16 cellular contexts compared by ENCODE assay signal in the genomic region with DNA sequence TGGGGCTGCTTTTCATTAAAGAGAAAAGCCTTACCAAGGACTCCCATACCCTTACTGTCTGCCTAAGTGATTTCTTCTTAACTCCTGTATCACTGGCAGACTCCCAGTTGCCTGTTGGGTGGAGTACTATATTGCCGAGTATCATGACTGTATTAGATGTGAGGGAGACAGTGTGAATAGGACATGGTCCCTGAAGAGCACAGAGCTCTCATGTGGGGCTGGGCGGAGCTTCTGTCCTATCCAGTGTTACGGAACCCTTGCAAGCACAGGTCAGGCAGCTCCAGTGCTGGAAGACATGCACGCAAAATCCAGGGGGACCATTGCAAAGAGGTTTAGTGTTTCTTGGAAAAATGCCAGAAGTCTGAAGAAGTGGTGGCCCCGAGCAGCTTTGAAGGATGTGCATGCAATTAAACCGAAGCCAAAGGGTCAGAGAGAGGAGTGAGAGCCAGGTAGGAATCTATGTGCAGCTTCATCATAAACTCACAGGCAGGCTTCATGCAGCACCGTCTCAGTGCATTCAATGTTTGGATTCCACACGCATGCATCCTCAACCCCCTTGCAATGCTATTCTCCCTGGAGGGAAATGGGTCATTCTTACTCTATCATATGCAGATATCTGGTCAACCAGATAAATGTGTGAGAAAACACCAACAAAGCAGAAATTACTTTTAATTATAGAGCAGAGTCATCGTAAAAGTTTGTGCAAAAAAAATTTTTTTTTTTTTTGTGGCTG. TPM values are rescaled to one million over a fixed set of nuclear protein-coding genes. Genes with fewer than 3 reads are reported as not detected.
DNase-seq lines count a peak whose midpoint lies in the region; ATAC-seq, FAIRE-seq and TF ChIP-seq lines count a peak whose summit lies in the region.
"Had no signal": no experiment of that assay in that cellular context is flagged by ENCODE, and none has a peak within 500 bp of the region (broad histone marks: within the 10 kb centered on the region; RNA-seq: fewer than 3 reads in every experiment).

No MANE protein-coding gene starts in this region.

- H3K4me1 ChIP-seq in HepG2 (ENCODE audit: insufficient read depth, low read length) (peaks cover 14% of the 10 kb centered on the region), right lobe of liver (no peaks in the 10 kb centered on the region), hepatocyte (ENCODE audit: insufficient read depth) (peaks cover 23% of the 10 kb centered on the region), PC-3 (ENCODE audit: insufficient read depth, low read length) (no peaks in the 10 kb centered on the region)

- H3F3A ChIP-seq in PC-3 (ENCODE audit: low read length, unreplicated experiment) = no peaks in the 10 kb centered on the region

- H3K36me3 ChIP-seq in HepG2 (replicated peaks in 1 of 2; ENCODE audit: control insufficient read depth in 1 of 2, insufficient read depth in 2 of 2, low read length in 2 of 2) = no peaks in the 10 kb centered on the region
- no peaks in the 10 kb centered on the region for H3K36me3 ChIP-seq in right lobe of liver
- H3K36me3 ChIP-seq in hepatocyte (replicated peaks; ENCODE audit: insufficient read depth, low read depth) = no peaks in the 10 kb centered on the region
- no peaks in the 10 kb centered on the region for H3K36me3 ChIP-seq in PC-3 (ENCODE audit: low read depth, low read length)

- H3K9me2 ChIP-seq in hepatocyte (replicated peaks; ENCODE audit: insufficient read depth) = no peaks in the 10 kb centered on the region
- no peaks in the 10 kb centered on the region for H3K9me2 ChIP-seq in PC-3 (replicated peaks; ENCODE audit: low read length)

- H3K9ac ChIP-seq in HepG2 (ENCODE audit: insufficient read depth, low read depth, low read length) = no peak overlapping the region
- no peak overlapping the region for H3K9ac ChIP-seq in PC-3 (ENCODE audit: low read length)

- intact Hi-C loops in HepG2 (cut with micrococcal nuclease; ENCODE audit: unreplicated experiment) (no loop called here), right lobe of liver (cut with DNase I) (no loop called here), posterior cingulate gyrus (cut with DNase I) (no loop called here), PC-3 (cut with micrococcal nuclease) (no loop called here)

- no peak overlapping the region for H3K4me3 ChIP-seq in HepG2 (replicated peaks in 1 of 3; ENCODE audit: insufficient read depth in 1 of 3, low read depth in 2 of 3, low read length in 3 of 3)
- no peak overlapping the region for H3K4me3 ChIP-seq in right lobe of liver
- H3K4me3 ChIP-seq in hepatocyte = no peak overlapping the region
- H3K4me3 ChIP-seq in PC-3 (ENCODE audit: low read length) = no peak overlapping the region
- H3K4me3 ChIP-seq: body of pancreas had no signal

- H3K27ac ChIP-seq in HepG2 (ENCODE audit: extremely low read length, insufficient read depth, low read length) (no peak overlapping the region), right lobe of liver (no peak overlapping the region), hepatocyte (peak overlapping the region; percentile 76), PC-3 (ENCODE audit: low read length) (no peak overlapping the region)
- H3K27ac ChIP-seq: body of pancreas had no signal

- no peaks in the 10 kb centered on the region for H3K27me3 ChIP-seq in HepG2 (ENCODE audit: control insufficient read depth in 1 of 2, insufficient read depth in 2 of 2, low read length in 2 of 2)
- H3K27me3 ChIP-seq in right lobe of liver = no peaks in the 10 kb centered on the region
- H3K27me3 ChIP-seq in hepatocyte = no peaks in the 10 kb centered on the region
- H3K27me3 ChIP-seq in PC-3 (ENCODE audit: low read length) = peaks cover 6% of the 10 kb centered on the region; the same call in 1 of the 2 replicates
- H3K27me3 ChIP-seq: body of pancreas had no signal

- DNase-seq in HepG2 (ENCODE audit: low spot score) = no peak
- no peak for DNase-seq in right lobe of liver
- peak; percentile 1 for DNase-seq in NCI-H526 treated with DMSO at 0.1 percent for 48 hours (lab: John Stamatoyannopoulos, UW)
- DNase-seq in hepatocyte (ENCODE audit: low spot score) = peak; percentile 26
- DNase-seq in posterior cingulate gyrus = no peak
- no peak for DNase-seq in stimulated activated CD4-positive, alpha-beta T cell treated with anti-CD3 and anti-CD28 coated beads, Interleukin-1b, Interleukin-23, amount 100 ng/mL, for 48 hours
- DNase-seq in PC-3 = no peak
- DNase-seq: activated CD8-positive, alpha-beta memory T cell treated with anti-CD3 and anti-CD28 coated beads, Interleukin-2, amount 50 U/mL, for 48 hours; activated naive CD4-positive, alpha-beta T cell; GOT3; hippocampal formation; MV-4-11 had no signal

- POLR2A ChIA-PET in HepG2 (lab: Yijun Ruan, JAX) (no interaction called here), PC-3 (lab: Charles Lee; ENCODE audit: unreplicated experiment) (no interaction called here)

- H3K9me3 ChIP-seq in HepG2 (ENCODE audit: low read length) (no peaks in the 10 kb centered on the region), right lobe of liver (no peaks in the 10 kb centered on the region), hepatocyte (ENCODE audit: low read depth) (no peaks in the 10 kb centered on the region), PC-3 (ENCODE audit: low read length) (no peaks in the 10 kb centered on the region)
- H3K9me3 ChIP-seq: body of pancreas had no signal

- no peak for TF ChIP-seq EP300 in HepG2 (IDR thresholded peaks at IDR 0.05; ENCODE audit: low read depth in 2 of 2, low read length in 2 of 2)
- no peak for TF ChIP-seq EP300 in HepG2 (CRISPR knock-in tag; IDR thresholded peaks at IDR 0.05; ENCODE audit: borderline replicate concordance)

- no peaks in the 10 kb centered on the region for H4K20me1 ChIP-seq in HepG2 (ENCODE audit: insufficient read depth, low read length)
- H4K20me1 ChIP-seq in hepatocyte (ENCODE audit: insufficient read depth, poor library complexity, severe bottlenecking) = no peaks in the 10 kb centered on the region
- H4K20me1 ChIP-seq in PC-3 (ENCODE audit: low read length) = no peaks in the 10 kb centered on the region

- ATAC-seq in HepG2 (peak; percentile 44; the same call in 1 of the 3 replicates), right lobe of liver (no peak), HG02642 (IDR thresholded peaks at IDR 0.05; ENCODE audit: poor library complexity, unreplicated experiment) (no peak), PC-3 (no peak)
- ATAC-seq: activated CD4-positive, CD25-positive, alpha-beta regulatory T cell treated with anti-CD3 and anti-CD28 coated beads, Interleukin-2, amount 50 U/mL, for 24 hours; Right ventricle myocardium inferior had no signal

- CTCF ChIA-PET in HepG2 (lab: Yijun Ruan, JAX; ENCODE audit: low intra/inter-chr PET ratio, low total read pairs) (no interaction called here), PC-3 (lab: Charles Lee) (no interaction called here)

- H3K4me2 ChIP-seq in HepG2 (ENCODE audit: low read depth, low read length) = no peak overlapping the region
- peak overlapping the region; percentile 55 for H3K4me2 ChIP-seq in hepatocyte
- H3K4me2 ChIP-seq in PC-3 (ENCODE audit: low read length) = no peak overlapping the region

- FAIRE-seq in HepG2 (lab: Jason Lieb, UNC) = no peak

- 17% methylated on average over 9 of the region's 9 CpGs for WGBS in HepG2 (ENCODE audit: low lambda C conversion rate)
- 58% methylated on average over 8 of the region's 9 CpGs for WGBS in right lobe of liver (ENCODE audit: insufficient coverage, low coverage, low lambda C conversion rate, missing lambda C conversion rate)
- WGBS in hepatocyte (ENCODE audit: low lambda C conversion rate, missing lambda C conversion rate) = 53% methylated on average over 9 of the region's 9 CpGs

- TF ChIP-seq CTCF in HepG2 (CRISPR knock-in tag; IDR thresholded peaks at IDR 0.05) (no peak), right lobe of liver (IDR thresholded peaks at IDR 0.05) (no peak), hepatocyte (IDR thresholded peaks at IDR 0.05; ENCODE audit: poor library complexity) (no peak), PC-3 (conservative IDR thresholded peaks at IDR 0.05; ENCODE audit: low read depth, low read length) (no peak)

- no peak for TF ChIP-seq RAD21 in HepG2 (CRISPR knock-in tag; IDR thresholded peaks at IDR 0.05)

- no peak overlapping the region for H2AFZ ChIP-seq in HepG2 (ENCODE audit: low read length)
- H2AFZ ChIP-seq in hepatocyte = peak overlapping the region; percentile 66
- no peak overlapping the region for H2AFZ ChIP-seq in PC-3 (ENCODE audit: low read length)

- no peak for TF ChIP-seq POLR2A in HepG2 (IDR thresholded peaks at IDR 0.05; ENCODE audit: insufficient read depth in 1 of 2, low read depth in 2 of 2, low read length in 2 of 2)
- TF ChIP-seq POLR2A in right lobe of liver (IDR thresholded peaks at IDR 0.05) = no peak

- BruUV-seq in HepG2 (replicated peaks; lab: Mats Ljungman, UMichigan) = no TSS peak
- no TSS peak for BruUV-seq in PC-3 (replicated peaks; lab: Mats Ljungman, UMichigan)

- H3K79me2 ChIP-seq in HepG2 (ENCODE audit: insufficient read depth, low read length) (no peaks in the 10 kb centered on the region), hepatocyte (no peaks in the 10 kb centered on the region), PC-3 (ENCODE audit: low read length) (no peaks in the 10 kb centered on the region)

- in situ Hi-C loops in HepG2 (cut with HindIII; ENCODE audit: extremely low pct_ligation_motif_present, low pct_unique_long_range_greater_than_20kb) = no loop called here

RNA-seq across cellular contexts. Expression of a gene that starts 49.7 kb away (rescaled TPM):
- total RNA-seq in HepG2 (2016; rRNA removed; fragmentation: Illumina TruSeq; extraction: Trizol) (11.4 and 15.5 TPM in 2 replicates), right lobe of liver (10 to 100 TPM; 15.6 to 34.5 (median 29.0) TPM), hepatocyte (37.2 and 42.7 TPM in 2 replicates), PC-3 (2014; rRNA removed) (11.5 and 13.8 TPM in 2 replicates)
- total RNA-seq in HepG2 (2016; cell fraction: cytosol; rRNA removed; fragmentation: Illumina TruSeq; extraction: Trizol; ENCODE audit: low read depth) = 17.0 and 17.1 TPM in 2 replicates
- 12.0 and 16.4 TPM in 2 replicates for total RNA-seq in HepG2 (2016; cell fraction: insoluble cytoplasmic fraction; rRNA removed; fragmentation: Illumina TruSeq; extraction: Trizol)
- total RNA-seq in HepG2 (2016; cell fraction: membrane; rRNA removed; fragmentation: Illumina TruSeq; extraction: Trizol) = 20.4 and 22.0 TPM in 2 replicates
- 10.0 and 12.2 TPM in 2 replicates for total RNA-seq in HepG2 (2016; cell fraction: nucleus; rRNA removed; fragmentation: Illumina TruSeq; extraction: Trizol)
- polyA plus RNA-seq in HepG2 (2011; rRNA removed) (24.3 and 28.9 TPM in 2 replicates), hepatocyte (59.3 and 71.7 TPM in 2 replicates)
- polyA plus RNA-seq in HepG2 (2011; cell fraction: cytosol; rRNA removed) = 43.6 and 44.6 TPM in 2 replicates
- 19.8 and 21.8 TPM in 2 replicates for polyA plus RNA-seq in HepG2 (2011; cell fraction: nucleus; rRNA removed)
- polyA plus RNA-seq in HepG2 (2012) = 27.9 and 45.4 TPM in 2 replicates
- polyA plus RNA-seq in HepG2 (2016; cell fraction: cytosol; fragmentation: Illumina TruSeq; extraction: Trizol; ENCODE audit: low read depth) = 32.7 and 33.4 TPM in 2 replicates
- 17.5 and 19.2 TPM in 2 replicates for polyA plus RNA-seq in HepG2 (2016; cell fraction: insoluble cytoplasmic fraction; fragmentation: Illumina TruSeq; extraction: Trizol; ENCODE audit: low read depth)
- 32.3 and 33.0 TPM in 2 replicates for polyA plus RNA-seq in HepG2 (2016; cell fraction: membrane; fragmentation: Illumina TruSeq; extraction: Trizol; ENCODE audit: low read depth)
- polyA plus RNA-seq in HepG2 (2016; cell fraction: nucleus; fragmentation: Illumina TruSeq; extraction: Trizol; ENCODE audit: insufficient read depth, low read depth) = 15.6 and 21.5 TPM in 2 replicates
- 43.4 and 47.9 TPM in 2 replicates for polyA minus RNA-seq in HepG2 (2011; rRNA and poly(A)+ RNA removed; ENCODE audit: low replicate concordance)
- 18.8 and 19.4 TPM in 2 replicates for polyA minus RNA-seq in HepG2 (2011; cell fraction: cytosol; rRNA and poly(A)+ RNA removed)
- polyA minus RNA-seq in HepG2 (2011; cell fraction: nucleus; rRNA and poly(A)+ RNA removed) = 16.5 and 19.1 TPM in 2 replicates

RNA-seq across cellular contexts. Expression of a gene that starts 49.7 kb away (rescaled TPM):
- total RNA-seq in HepG2 (2016; rRNA removed; fragmentation: Illumina TruSeq; extraction: Trizol) (28.9 and 29.8 TPM in 2 replicates), right lobe of liver (10 to 100 TPM; 21.7 to 44.6 (median 36.9) TPM), hepatocyte (41.4 and 43.1 TPM in 2 replicates), PC-3 (2014; rRNA removed) (14.2 and 15.9 TPM in 2 replicates)
- 4.7 and 6.3 TPM in 2 replicates for total RNA-seq in HepG2 (2016; cell fraction: cytosol; rRNA removed; fragmentation: Illumina TruSeq; extraction: Trizol; ENCODE audit: low read depth)
- total RNA-seq in HepG2 (2016; cell fraction: insoluble cytoplasmic fraction; rRNA removed; fragmentation: Illumina TruSeq; extraction: Trizol) = 24.4 and 29.9 TPM in 2 replicates
- 21.5 and 24.7 TPM in 2 replicates for total RNA-seq in HepG2 (2016; cell fraction: membrane; rRNA removed; fragmentation: Illumina TruSeq; extraction: Trizol)
- total RNA-seq in HepG2 (2016; cell fraction: nucleus; rRNA removed; fragmentation: Illumina TruSeq; extraction: Trizol) = 14.1 and 17.2 TPM in 2 replicates
- polyA plus RNA-seq in HepG2 (2011; rRNA removed) (20.0 and 24.1 TPM in 2 replicates), hepatocyte (25.9 and 26.4 TPM in 2 replicates)
- 17.2 and 25.9 TPM in 2 replicates for polyA plus RNA-seq in HepG2 (2011; cell fraction: cytosol; rRNA removed)
- 15.2 and 18.2 TPM in 2 replicates for polyA plus RNA-seq in HepG2 (2011; cell fraction: nucleus; rRNA removed)
- 18.2 TPM in 2 replicates for polyA plus RNA-seq in HepG2 (2012)
- polyA plus RNA-seq in HepG2 (2016; cell fraction: cytosol; fragmentation: Illumina TruSeq; extraction: Trizol; ENCODE audit: low read depth) = 3.0 and 3.2 TPM in 2 replicates
- 25.3 and 26.7 TPM in 2 replicates for polyA plus RNA-seq in HepG2 (2016; cell fraction: insoluble cytoplasmic fraction; fragmentation: Illumina TruSeq; extraction: Trizol; ENCODE audit: low read depth)
- 10.1 and 11.7 TPM in 2 replicates for polyA plus RNA-seq in HepG2 (2016; cell fraction: membrane; fragmentation: Illumina TruSeq; extraction: Trizol; ENCODE audit: low read depth)
- 17.2 and 17.7 TPM in 2 replicates for polyA plus RNA-seq in HepG2 (2016; cell fraction: nucleus; fragmentation: Illumina TruSeq; extraction: Trizol; ENCODE audit: insufficient read depth, low read depth)
- polyA minus RNA-seq in HepG2 (2011; rRNA and poly(A)+ RNA removed; ENCODE audit: low replicate concordance) = 51.4 and 60.3 TPM in 2 replicates
- 25.4 and 30.2 TPM in 2 replicates for polyA minus RNA-seq in HepG2 (2011; cell fraction: cytosol; rRNA and poly(A)+ RNA removed)
- polyA minus RNA-seq in HepG2 (2011; cell fraction: nucleus; rRNA and poly(A)+ RNA removed) = 10.9 and 13.4 TPM in 2 replicates

Comparison
In these comparisons a context has a peak if more than half of its experiments do, and no peak if none do; other contexts are left out.
1. DNase-seq: peak in NCI-H526 treated with DMSO at 0.1 percent for 48 hours (single experiment) and hepatocyte (single experiment); none in HepG2 (single experiment), right lobe of liver (0 of 3), posterior cingulate gyrus (0 of 10), stimulated activated CD4-positive, alpha-beta T cell treated with anti-CD3 and anti-CD28 coated beads, Interleukin-1b, Interleukin-23, amount 100 ng/mL, for 48 hours (single experiment) and PC-3 (single experiment).